Comparison of ENCODE assay signal across 1 cellular context in genomic region chr15:75051711-75052110, GRCh38.
A peak's percentile ranks its signal among the peaks of the same experiment; 100 is the strongest.
TF ChIP-seq lines count a peak whose summit lies in the region.

No MANE protein-coding gene starts in this region.

TF ChIP-seq in HepG2, 621 proteins besides CTCF, POLR2A, EP300 and RAD21:
- no peak for TF ChIP-seq ZNF24 (IDR thresholded peaks at IDR 0.05)
- 0 out of 2 replicates have a peak, but pooled peaks have one; percentile 16 for TF ChIP-seq ZFX (CRISPR knock-in tag; IDR thresholded peaks at IDR 0.05; ENCODE audit: low read depth)
- TF ChIP-seq BRCA1 (CRISPR knock-in tag; IDR thresholded peaks at IDR 0.05): no peak
- no peak for TF ChIP-seq ZNF382 (CRISPR knock-in tag; IDR thresholded peaks at IDR 0.05; ENCODE audit: borderline replicate concordance)
- TF ChIP-seq GATA4 (IDR thresholded peaks at IDR 0.05; ENCODE audit: borderline replicate concordance, low read depth): no peak
- 0 out of 2 replicates have a peak, but pooled peaks have one; percentile 23 for TF ChIP-seq NFKB2 (CRISPR knock-in tag; IDR thresholded peaks at IDR 0.05; ENCODE audit: borderline replicate concordance)
- no peak for TF ChIP-seq ZNF564 (CRISPR knock-in tag; IDR thresholded peaks at IDR 0.05)
- no peak for TF ChIP-seq ZNF547 (CRISPR knock-in tag; IDR thresholded peaks at IDR 0.05)
- 0 out of 2 replicates have a peak, but pooled peaks have one; percentile 19 for TF ChIP-seq HNRNPL (IDR thresholded peaks at IDR 0.05; ENCODE audit: low read depth, low read length)
- no peak for TF ChIP-seq ZNF362 (CRISPR knock-in tag; IDR thresholded peaks at IDR 0.05; ENCODE audit: borderline replicate concordance)
- peak; percentile 59; the same call in 1 of the 2 replicates for TF ChIP-seq ZNF768 (CRISPR knock-in tag; IDR thresholded peaks at IDR 0.05)
- TF ChIP-seq CENPBD1 (CRISPR knock-in tag; IDR thresholded peaks at IDR 0.05; ENCODE audit: borderline replicate concordance, low read depth): no peak
- no peak for TF ChIP-seq ZC3H13 (CRISPR knock-in tag; IDR thresholded peaks at IDR 0.05)
